1 cellular context compared by ENCODE assay signal in the genomic region with DNA sequence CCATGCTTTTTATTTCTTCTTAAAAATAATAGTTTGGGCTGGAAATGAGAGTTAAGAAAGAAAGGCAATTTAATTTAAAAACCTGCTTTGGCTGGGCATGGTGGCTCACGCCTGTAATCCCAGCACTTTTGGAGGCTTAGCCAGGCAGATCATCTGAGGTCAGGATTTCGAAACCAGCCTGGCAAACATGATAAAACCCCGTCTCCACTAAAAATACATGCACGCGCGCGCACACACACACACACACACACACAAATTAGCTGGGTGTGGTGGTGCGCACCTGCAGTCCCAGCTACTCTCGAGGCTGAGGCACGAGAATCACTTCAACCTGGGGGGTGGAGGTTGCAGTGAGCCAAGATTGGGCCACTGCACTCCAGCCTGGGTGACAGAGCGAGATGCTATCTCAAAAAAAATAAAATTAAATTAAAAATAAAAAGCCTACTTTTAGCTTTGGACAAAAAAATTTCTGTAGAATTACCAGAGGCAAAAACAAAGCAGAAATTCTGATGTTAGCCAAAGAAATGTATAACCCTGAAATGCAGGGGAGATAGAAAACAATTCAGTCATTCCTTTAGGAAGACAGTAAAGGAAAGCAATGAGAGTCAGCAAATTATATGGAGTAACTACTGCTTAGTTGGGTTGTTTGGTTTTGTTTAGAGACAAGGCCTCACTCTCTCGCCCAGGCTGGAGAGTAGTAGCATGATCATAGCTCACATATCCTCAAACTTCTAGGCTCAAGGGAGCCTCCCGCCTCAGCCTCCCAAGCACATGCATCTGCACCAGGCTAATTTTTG.
TF ChIP-seq lines count a peak whose summit lies in the region.

No MANE protein-coding gene starts in this region.

TF ChIP-seq in HepG2, 621 proteins besides CTCF, POLR2A, EP300 and RAD21 (continued from another document and continues in another):
- TF ChIP-seq ZNF543 (CRISPR knock-in tag; IDR thresholded peaks at IDR 0.05) (no peak), ZNF614 (CRISPR knock-in tag; IDR thresholded peaks at IDR 0.05; ENCODE audit: borderline replicate concordance) (no peak), FIP1L1 (IDR thresholded peaks at IDR 0.05; ENCODE audit: borderline replicate concordance, insufficient read depth, low read depth, low read length) (no peak), YY1 (IDR thresholded peaks at IDR 0.05; ENCODE audit: insufficient read depth, insufficient replicate concordance, low read depth, low read length) (no peak), MBD4 (IDR thresholded peaks at IDR 0.05; ENCODE audit: borderline replicate concordance, low read length) (no peak), ZNF446 (CRISPR knock-in tag; IDR thresholded peaks at IDR 0.05) (no peak), TGIF2 (CRISPR knock-in tag; IDR thresholded peaks at IDR 0.05) (no peak), ZSCAN21 (CRISPR knock-in tag; IDR thresholded peaks at IDR 0.05; ENCODE audit: borderline replicate concordance) (no peak), PITX1 (CRISPR knock-in tag; IDR thresholded peaks at IDR 0.05) (no peak), MAFF (IDR thresholded peaks at IDR 0.05; ENCODE audit: low read depth, low read length) (peak; percentile 50; the same call in 1 of the 2 replicates), TAF15 (IDR thresholded peaks at IDR 0.05; ENCODE audit: low read depth, low read length, poor library complexity, severe bottlenecking) (no peak), ZNF605 (CRISPR knock-in tag; IDR thresholded peaks at IDR 0.05) (no peak), KMT2A (CRISPR knock-in tag; IDR thresholded peaks at IDR 0.05) (no peak), XBP1 (CRISPR knock-in tag; IDR thresholded peaks at IDR 0.05) (no peak), KDM2A (CRISPR knock-in tag; IDR thresholded peaks at IDR 0.05; ENCODE audit: borderline replicate concordance, low read depth) (no peak), ZNF572 (CRISPR knock-in tag; IDR thresholded peaks at IDR 0.05) (no peak), TARDBP (CRISPR knock-in tag; IDR thresholded peaks at IDR 0.05) (no peak), NR2F6 (IDR thresholded peaks at IDR 0.05) (no peak), NR2F6 (CRISPR knock-in tag; IDR thresholded peaks at IDR 0.05) (0 out of 2 replicates have a peak, but pooled peaks have one; percentile 8), SOX6 (IDR thresholded peaks at IDR 0.05) (no peak), SOX6 (CRISPR knock-in tag; IDR thresholded peaks at IDR 0.05) (no peak), CEBPG (CRISPR knock-in tag; IDR thresholded peaks at IDR 0.05) (peak; percentile 34; the same call in 1 of the 2 replicates), ZC3H13 (CRISPR knock-in tag; IDR thresholded peaks at IDR 0.05) (no peak), MAFK (conservative IDR thresholded peaks at IDR 0.05 in 1 of 2, IDR thresholded peaks at IDR 0.05 in 1 of 2; ENCODE audit: low read length in 2 of 2) (peak in 1 of 2 experiments; percentile 46; a peak in 2 of 4 replicates), CBX1 (IDR thresholded peaks at IDR 0.05; ENCODE audit: low read depth) (no peak), ZNF326 (CRISPR knock-in tag; IDR thresholded peaks at IDR 0.05; ENCODE audit: borderline replicate concordance) (no peak), FOXM1 (CRISPR knock-in tag; IDR thresholded peaks at IDR 0.05) (no peak), ARID2 (CRISPR knock-in tag; IDR thresholded peaks at IDR 0.05; ENCODE audit: borderline replicate concordance) (no peak), ZNF598 (CRISPR knock-in tag; IDR thresholded peaks at IDR 0.05; ENCODE audit: borderline replicate concordance) (no peak), SALL2 (CRISPR knock-in tag; IDR thresholded peaks at IDR 0.05) (no peak), MED1 (CRISPR knock-in tag; IDR thresholded peaks at IDR 0.05) (no peak), ZNF460 (CRISPR knock-in tag; IDR thresholded peaks at IDR 0.05; ENCODE audit: borderline replicate concordance) (no peak; the same call in 1 of the 2 replicates), WIZ (CRISPR knock-in tag; IDR thresholded peaks at IDR 0.05) (no peak), KAT7 (CRISPR knock-in tag; IDR thresholded peaks at IDR 0.05; ENCODE audit: borderline replicate concordance) (no peak), ZNF841 (CRISPR knock-in tag; IDR thresholded peaks at IDR 0.05; ENCODE audit: borderline replicate concordance) (no peak), ZNF256 (CRISPR knock-in tag; conservative IDR thresholded peaks at IDR 0.05) (no peak), KLF12 (CRISPR knock-in tag; IDR thresholded peaks at IDR 0.05; ENCODE audit: borderline replicate concordance) (no peak), DPF2 (CRISPR knock-in tag; IDR thresholded peaks at IDR 0.05; ENCODE audit: borderline replicate concordance, low read depth) (no peak), FLYWCH1 (CRISPR knock-in tag; IDR thresholded peaks at IDR 0.05) (no peak), CEBPB (IDR thresholded peaks at IDR 0.05; ENCODE audit: borderline replicate concordance, low read depth, low read length) (peak; percentile 29; the same call in 1 of the 2 replicates), JUNB (CRISPR knock-in tag; IDR thresholded peaks at IDR 0.05; ENCODE audit: borderline replicate concordance) (no peak), ZNF577 (CRISPR knock-in tag; IDR thresholded peaks at IDR 0.05; ENCODE audit: borderline replicate concordance, low read depth) (no peak), ZNF550 (CRISPR knock-in tag; IDR thresholded peaks at IDR 0.05; ENCODE audit: borderline replicate concordance) (no peak), GATAD2A (CRISPR knock-in tag; IDR thresholded peaks at IDR 0.05) (no peak), KAT8 (CRISPR knock-in tag; IDR thresholded peaks at IDR 0.05) (no peak), MBNL3 (CRISPR knock-in tag; conservative IDR thresholded peaks at IDR 0.05) (no peak), ZSCAN30 (CRISPR knock-in tag; IDR thresholded peaks at IDR 0.05) (no peak), GTF3A (CRISPR knock-in tag; conservative IDR thresholded peaks at IDR 0.05) (no peak), RAD51 (IDR thresholded peaks at IDR 0.05; ENCODE audit: borderline replicate concordance) (no peak), SALL1 (CRISPR knock-in tag; IDR thresholded peaks at IDR 0.05) (peak; percentile 16; the same call in 1 of the 2 replicates), NCOA1 (CRISPR knock-in tag; IDR thresholded peaks at IDR 0.05) (no peak)
- TF ChIP-seq, protein P1, sequence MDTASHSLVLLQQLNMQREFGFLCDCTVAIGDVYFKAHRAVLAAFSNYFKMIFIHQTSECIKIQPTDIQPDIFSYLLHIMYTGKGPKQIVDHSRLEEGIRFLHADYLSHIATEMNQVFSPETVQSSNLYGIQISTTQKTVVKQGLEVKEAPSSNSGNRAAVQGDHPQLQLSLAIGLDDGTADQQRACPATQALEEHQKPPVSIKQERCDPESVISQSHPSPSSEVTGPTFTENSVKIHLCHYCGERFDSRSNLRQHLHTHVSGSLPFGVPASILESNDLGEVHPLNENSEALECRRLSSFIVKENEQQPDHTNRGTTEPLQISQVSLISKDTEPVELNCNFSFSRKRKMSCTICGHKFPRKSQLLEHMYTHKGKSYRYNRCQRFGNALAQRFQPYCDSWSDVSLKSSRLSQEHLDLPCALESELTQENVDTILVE (CRISPR knock-in tag; IDR thresholded peaks at IDR 0.05), result no peak
- TF ChIP-seq, protein P2, sequence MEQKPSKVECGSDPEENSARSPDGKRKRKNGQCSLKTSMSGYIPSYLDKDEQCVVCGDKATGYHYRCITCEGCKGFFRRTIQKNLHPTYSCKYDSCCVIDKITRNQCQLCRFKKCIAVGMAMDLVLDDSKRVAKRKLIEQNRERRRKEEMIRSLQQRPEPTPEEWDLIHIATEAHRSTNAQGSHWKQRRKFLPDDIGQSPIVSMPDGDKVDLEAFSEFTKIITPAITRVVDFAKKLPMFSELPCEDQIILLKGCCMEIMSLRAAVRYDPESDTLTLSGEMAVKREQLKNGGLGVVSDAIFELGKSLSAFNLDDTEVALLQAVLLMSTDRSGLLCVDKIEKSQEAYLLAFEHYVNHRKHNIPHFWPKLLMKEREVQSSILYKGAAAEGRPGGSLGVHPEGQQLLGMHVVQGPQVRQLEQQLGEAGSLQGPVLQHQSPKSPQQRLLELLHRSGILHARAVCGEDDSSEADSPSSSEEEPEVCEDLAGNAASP (CRISPR knock-in tag; IDR thresholded peaks at IDR 0.05; ENCODE audit: borderline replicate concordance), result peak; percentile 94; the same call in 1 of the 2 replicates
- TF ChIP-seq, protein P3, sequence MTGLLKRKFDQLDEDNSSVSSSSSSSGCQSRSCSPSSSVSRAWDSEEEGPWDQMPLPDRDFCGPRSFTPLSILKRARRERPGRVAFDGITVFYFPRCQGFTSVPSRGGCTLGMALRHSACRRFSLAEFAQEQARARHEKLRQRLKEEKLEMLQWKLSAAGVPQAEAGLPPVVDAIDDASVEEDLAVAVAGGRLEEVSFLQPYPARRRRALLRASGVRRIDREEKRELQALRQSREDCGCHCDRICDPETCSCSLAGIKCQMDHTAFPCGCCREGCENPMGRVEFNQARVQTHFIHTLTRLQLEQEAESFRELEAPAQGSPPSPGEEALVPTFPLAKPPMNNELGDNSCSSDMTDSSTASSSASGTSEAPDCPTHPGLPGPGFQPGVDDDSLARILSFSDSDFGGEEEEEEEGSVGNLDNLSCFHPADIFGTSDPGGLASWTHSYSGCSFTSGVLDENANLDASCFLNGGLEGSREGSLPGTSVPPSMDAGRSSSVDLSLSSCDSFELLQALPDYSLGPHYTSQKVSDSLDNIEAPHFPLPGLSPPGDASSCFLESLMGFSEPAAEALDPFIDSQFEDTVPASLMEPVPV (CRISPR knock-in tag; IDR thresholded peaks at IDR 0.05), result no peak
- TF ChIP-seq, protein P4, sequence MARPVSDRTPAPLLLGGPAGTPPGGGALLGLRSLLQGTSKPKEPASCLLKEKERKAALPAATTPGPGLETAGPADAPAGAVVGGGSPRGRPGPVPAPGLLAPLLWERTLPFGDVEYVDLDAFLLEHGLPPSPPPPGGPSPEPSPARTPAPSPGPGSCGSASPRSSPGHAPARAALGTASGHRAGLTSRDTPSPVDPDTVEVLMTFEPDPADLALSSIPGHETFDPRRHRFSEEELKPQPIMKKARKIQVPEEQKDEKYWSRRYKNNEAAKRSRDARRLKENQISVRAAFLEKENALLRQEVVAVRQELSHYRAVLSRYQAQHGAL (CRISPR knock-in tag; IDR thresholded peaks at IDR 0.05; ENCODE audit: not compliant biosample characterization), result no peak
- TF ChIP-seq, protein P5, sequence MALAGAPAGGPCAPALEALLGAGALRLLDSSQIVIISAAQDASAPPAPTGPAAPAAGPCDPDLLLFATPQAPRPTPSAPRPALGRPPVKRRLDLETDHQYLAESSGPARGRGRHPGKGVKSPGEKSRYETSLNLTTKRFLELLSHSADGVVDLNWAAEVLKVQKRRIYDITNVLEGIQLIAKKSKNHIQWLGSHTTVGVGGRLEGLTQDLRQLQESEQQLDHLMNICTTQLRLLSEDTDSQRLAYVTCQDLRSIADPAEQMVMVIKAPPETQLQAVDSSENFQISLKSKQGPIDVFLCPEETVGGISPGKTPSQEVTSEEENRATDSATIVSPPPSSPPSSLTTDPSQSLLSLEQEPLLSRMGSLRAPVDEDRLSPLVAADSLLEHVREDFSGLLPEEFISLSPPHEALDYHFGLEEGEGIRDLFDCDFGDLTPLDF (CRISPR knock-in tag; IDR thresholded peaks at IDR 0.05), result no peak
- TF ChIP-seq, protein P6, sequence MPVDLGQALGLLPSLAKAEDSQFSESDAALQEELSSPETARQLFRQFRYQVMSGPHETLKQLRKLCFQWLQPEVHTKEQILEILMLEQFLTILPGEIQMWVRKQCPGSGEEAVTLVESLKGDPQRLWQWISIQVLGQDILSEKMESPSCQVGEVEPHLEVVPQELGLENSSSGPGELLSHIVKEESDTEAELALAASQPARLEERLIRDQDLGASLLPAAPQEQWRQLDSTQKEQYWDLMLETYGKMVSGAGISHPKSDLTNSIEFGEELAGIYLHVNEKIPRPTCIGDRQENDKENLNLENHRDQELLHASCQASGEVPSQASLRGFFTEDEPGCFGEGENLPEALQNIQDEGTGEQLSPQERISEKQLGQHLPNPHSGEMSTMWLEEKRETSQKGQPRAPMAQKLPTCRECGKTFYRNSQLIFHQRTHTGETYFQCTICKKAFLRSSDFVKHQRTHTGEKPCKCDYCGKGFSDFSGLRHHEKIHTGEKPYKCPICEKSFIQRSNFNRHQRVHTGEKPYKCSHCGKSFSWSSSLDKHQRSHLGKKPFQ (CRISPR knock-in tag; IDR thresholded peaks at IDR 0.05; ENCODE audit: insufficient replicate concordance), result no peak
- TF ChIP-seq, protein P7, sequence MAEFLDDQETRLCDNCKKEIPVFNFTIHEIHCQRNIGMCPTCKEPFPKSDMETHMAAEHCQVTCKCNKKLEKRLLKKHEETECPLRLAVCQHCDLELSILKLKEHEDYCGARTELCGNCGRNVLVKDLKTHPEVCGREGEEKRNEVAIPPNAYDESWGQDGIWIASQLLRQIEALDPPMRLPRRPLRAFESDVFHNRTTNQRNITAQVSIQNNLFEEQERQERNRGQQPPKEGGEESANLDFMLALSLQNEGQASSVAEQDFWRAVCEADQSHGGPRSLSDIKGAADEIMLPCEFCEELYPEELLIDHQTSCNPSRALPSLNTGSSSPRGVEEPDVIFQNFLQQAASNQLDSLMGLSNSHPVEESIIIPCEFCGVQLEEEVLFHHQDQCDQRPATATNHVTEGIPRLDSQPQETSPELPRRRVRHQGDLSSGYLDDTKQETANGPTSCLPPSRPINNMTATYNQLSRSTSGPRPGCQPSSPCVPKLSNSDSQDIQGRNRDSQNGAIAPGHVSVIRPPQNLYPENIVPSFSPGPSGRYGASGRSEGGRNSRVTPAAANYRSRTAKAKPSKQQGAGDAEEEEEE (CRISPR knock-in tag; IDR thresholded peaks at IDR 0.05; ENCODE audit: borderline replicate concordance), result no peak
- TF ChIP-seq, protein P8, sequence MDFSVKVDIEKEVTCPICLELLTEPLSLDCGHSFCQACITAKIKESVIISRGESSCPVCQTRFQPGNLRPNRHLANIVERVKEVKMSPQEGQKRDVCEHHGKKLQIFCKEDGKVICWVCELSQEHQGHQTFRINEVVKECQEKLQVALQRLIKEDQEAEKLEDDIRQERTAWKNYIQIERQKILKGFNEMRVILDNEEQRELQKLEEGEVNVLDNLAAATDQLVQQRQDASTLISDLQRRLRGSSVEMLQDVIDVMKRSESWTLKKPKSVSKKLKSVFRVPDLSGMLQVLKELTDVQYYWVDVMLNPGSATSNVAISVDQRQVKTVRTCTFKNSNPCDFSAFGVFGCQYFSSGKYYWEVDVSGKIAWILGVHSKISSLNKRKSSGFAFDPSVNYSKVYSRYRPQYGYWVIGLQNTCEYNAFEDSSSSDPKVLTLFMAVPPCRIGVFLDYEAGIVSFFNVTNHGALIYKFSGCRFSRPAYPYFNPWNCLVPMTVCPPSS (IDR thresholded peaks at IDR 0.05), result no peak
- TF ChIP-seq, protein P9, sequence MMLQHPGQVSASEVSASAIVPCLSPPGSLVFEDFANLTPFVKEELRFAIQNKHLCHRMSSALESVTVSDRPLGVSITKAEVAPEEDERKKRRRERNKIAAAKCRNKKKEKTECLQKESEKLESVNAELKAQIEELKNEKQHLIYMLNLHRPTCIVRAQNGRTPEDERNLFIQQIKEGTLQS (CRISPR knock-in tag; IDR thresholded peaks at IDR 0.05), result no peak
- TF ChIP-seq, protein P10, sequence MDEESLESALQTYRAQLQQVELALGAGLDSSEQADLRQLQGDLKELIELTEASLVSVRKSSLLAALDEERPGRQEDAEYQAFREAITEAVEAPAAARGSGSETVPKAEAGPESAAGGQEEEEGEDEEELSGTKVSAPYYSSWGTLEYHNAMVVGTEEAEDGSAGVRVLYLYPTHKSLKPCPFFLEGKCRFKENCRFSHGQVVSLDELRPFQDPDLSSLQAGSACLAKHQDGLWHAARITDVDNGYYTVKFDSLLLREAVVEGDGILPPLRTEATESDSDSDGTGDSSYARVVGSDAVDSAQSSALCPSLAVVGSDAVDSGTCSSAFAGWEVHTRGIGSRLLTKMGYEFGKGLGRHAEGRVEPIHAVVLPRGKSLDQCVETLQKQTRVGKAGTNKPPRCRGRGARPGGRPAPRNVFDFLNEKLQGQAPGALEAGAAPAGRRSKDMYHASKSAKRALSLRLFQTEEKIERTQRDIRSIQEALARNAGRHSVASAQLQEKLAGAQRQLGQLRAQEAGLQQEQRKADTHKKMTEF (CRISPR knock-in tag; IDR thresholded peaks at IDR 0.05), result no peak
